33 cellular contexts compared by ENCODE assay signal in genomic region chr12:10669533-10669932, GRCh38. TPM values are rescaled to one million over a fixed set of nuclear protein-coding genes. Genes with fewer than 3 reads are reported as not detected.
"Had no signal": no experiment of that assay in that cellular context is flagged by ENCODE, and none has a peak within 500 bp of the region (broad histone marks: within the 10 kb centered on the region; RNA-seq: fewer than 3 reads in every experiment).

No MANE protein-coding gene starts in this region.

- H3K9me3 ChIP-seq: left lung, mucosa of descending colon, neutrophil, psoas muscle, right atrium auricular region, right lobe of liver, tibial nerve, upper lobe of left lung, vagina had no signal

- ATAC-seq: left colon; mucosa of descending colon; naive thymus-derived CD4-positive, alpha-beta T cell; psoas muscle; stimulated activated memory B cell treated with anti-CD40 and anti-IgM and Interleukin-4, amounts not matched to agents 10 μg/mL and 1 μg/mL and 100 μg/mL, for 72 hours; stimulated activated naive CD8-positive, alpha-beta T cell treated with anti-CD3 and anti-CD28 coated beads, Interleukin-15, amount 100 ng/mL, for 72 hours had no signal

- H3K4me3 Mint-ChIP-seq: memory B cell; nephron progenitor cell; neural progenitor cell; stimulated activated memory B cell treated with anti-CD40 and anti-IgM and Interleukin-4, amounts not matched to agents 10 μg/mL and 1 μg/mL and 100 μg/mL, for 72 hours had no signal

- H3K79me2 ChIP-seq: parathyroid adenoma had no signal

- H3K9me3 Mint-ChIP-seq: immature natural killer cell; nephron progenitor cell; neural progenitor cell; stimulated activated naive CD8-positive, alpha-beta T cell treated with anti-CD3 and anti-CD28 coated beads, Interleukin-15, amount 100 ng/mL, for 72 hours had no signal

- H3K27ac ChIP-seq: left lung, neural progenitor cell, neutrophil, parathyroid adenoma, psoas muscle, right atrium auricular region, right lobe of liver, tibial nerve, upper lobe of left lung, vagina had no signal

- H3K27me3 Mint-ChIP-seq: stimulated activated naive CD8-positive, alpha-beta T cell treated with anti-CD3 and anti-CD28 coated beads, Interleukin-15, amount 100 ng/mL, for 72 hours had no signal

- H3K27me3 ChIP-seq: upper lobe of left lung had no signal

- H3K36me3 ChIP-seq: left lung, neural progenitor cell, neutrophil, right atrium auricular region, right lobe of liver, tibial nerve, upper lobe of left lung, vagina had no signal

- H3K9ac ChIP-seq: neural progenitor cell, parathyroid adenoma had no signal

- DNase-seq: hypothalamus; immature natural killer cell; kidney; left colon; left lung; midbrain; mucosa of descending colon; naive thymus-derived CD4-positive, alpha-beta T cell; nephron progenitor cell; occipital lobe; psoas muscle; right lobe of liver; stimulated activated CD4-positive, alpha-beta T cell treated with anti-CD3 and anti-CD28 coated beads, Interleukin-1b, Interleukin-23, amount 100 ng/mL, for 48 hours; stimulated activated CD4-positive, alpha-beta T cell treated with anti-CD3 and anti-CD28 coated beads, Interleukin-2, amount 100 ng/mL, for 48 hours; stimulated activated CD4-positive, alpha-beta T cell treated with anti-CD3 and anti-CD28 coated beads, Interleukin-4, amount 100 ng/mL, for 4 hours; stimulated activated CD8-positive, alpha-beta memory T cell treated with anti-CD3 and anti-CD28 coated beads, Interleukin-4, amount 100 ng/mL, for 48 hours; stimulated activated naive CD4-positive, alpha-beta T cell treated with Interleukin-2 at 50 U/mL for 16 hours; stimulated activated naive CD8-positive, alpha-beta T cell treated with anti-CD3 and anti-CD28 coated beads, Interleukin-15, amount 100 ng/mL, for 72 hours; substantia nigra; upper lobe of left lung had no signal

- H3K4me2 ChIP-seq: neural progenitor cell, smooth muscle cell had no signal

- FAIRE-seq: islet of Langerhans, kidney had no signal

- H3K27ac Mint-ChIP-seq: memory B cell; nephron progenitor cell; neural progenitor cell; stimulated activated memory B cell treated with anti-CD40 and anti-IgM and Interleukin-4, amounts not matched to agents 10 μg/mL and 1 μg/mL and 100 μg/mL, for 72 hours; stimulated activated naive CD8-positive, alpha-beta T cell treated with anti-CD3 and anti-CD28 coated beads, Interleukin-15, amount 100 ng/mL, for 72 hours had no signal

- H3K4me1 Mint-ChIP-seq: neural progenitor cell had no signal

- H2AFZ ChIP-seq: neural progenitor cell, parathyroid adenoma had no signal

- H3K36me3 Mint-ChIP-seq: immature natural killer cell; memory B cell; naive thymus-derived CD4-positive, alpha-beta T cell; neural progenitor cell; stimulated activated memory B cell treated with anti-CD40 and anti-IgM and Interleukin-4, amounts not matched to agents 10 μg/mL and 1 μg/mL and 100 μg/mL, for 72 hours had no signal

- H3K4me1 ChIP-seq: neural progenitor cell, parathyroid adenoma, psoas muscle, vagina had no signal

- H3K4me3 ChIP-seq: left lung, lung, mucosa of descending colon, neural progenitor cell, psoas muscle, right atrium auricular region, right lobe of liver, smooth muscle cell, tibial nerve, upper lobe of left lung, vagina had no signal

RNA-seq across cellular contexts. Expression of gene STYK1, which starts 4.3 kb away (rescaled TPM):
- total RNA-seq: mesenteric fat pad, right lobe of liver, skeletal muscle tissue had no signal
- polyA plus RNA-seq: naive thymus-derived CD4-positive, alpha-beta T cell had no signal
